Comparison of ENCODE assay signal across 14 cellular contexts in genomic region chr9:123866497-123866896, GRCh38.
DNase-seq lines count a peak whose midpoint lies in the region; ATAC-seq and TF ChIP-seq lines count a peak whose summit lies in the region.
"Had no signal": no experiment of that assay in that cellular context is flagged by ENCODE, and none has a peak within 500 bp of the region (broad histone marks: within the 10 kb centered on the region; RNA-seq: fewer than 3 reads in every experiment).

No MANE protein-coding gene starts in this region.

- POLR2A ChIA-PET in activated CD4-positive, alpha-beta memory T cell treated with anti-CD3 and anti-CD28 coated beads, Interleukin-2, amount 10 ng/mL, durations not matched to agents 7 days and 5 days (lab: Charles Lee): no interaction called here
- POLR2A ChIA-PET in activated CD4-positive, alpha-beta memory T cell treated with anti-CD3 and anti-CD28 coated beads for 36 hours (lab: Charles Lee): no interaction called here
- POLR2A ChIA-PET in PC-3 (lab: Charles Lee; ENCODE audit: unreplicated experiment): no interaction called here

- intact Hi-C loops in activated CD4-positive, alpha-beta memory T cell treated with anti-CD3 and anti-CD28 coated beads for 36 hours (cut with micrococcal nuclease): no loop called here
- intact Hi-C loops in PC-3 (cut with micrococcal nuclease): no loop called here

- H3F3A ChIP-seq in neural progenitor cell (ENCODE audit: low read depth) (peaks cover 66% of the 10 kb centered on the region), PC-3 (ENCODE audit: low read length, unreplicated experiment) (no peaks in the 10 kb centered on the region)

- H3K27me3 ChIP-seq in neural progenitor cell (peaks cover 8% of the 10 kb centered on the region), PC-3 (ENCODE audit: low read length) (no peaks in the 10 kb centered on the region)
- H3K27me3 ChIP-seq: ascending aorta, heart right ventricle had no signal

- H3K36me3 Mint-ChIP-seq in activated CD4-positive, alpha-beta memory T cell treated with anti-CD3 and anti-CD28 coated beads, Interleukin-2, amount 10 ng/mL, durations not matched to agents 7 days and 5 days (ENCODE audit: low read depth): peaks cover 11% of the 10 kb centered on the region
- H3K36me3 Mint-ChIP-seq in activated CD4-positive, alpha-beta memory T cell treated with anti-CD3 and anti-CD28 coated beads for 36 hours: peaks cover 4% of the 10 kb centered on the region
- peaks cover 2% of the 10 kb centered on the region for H3K36me3 Mint-ChIP-seq in neural progenitor cell

- H3K4me2 ChIP-seq in neural progenitor cell: peak overlapping the region; percentile 80
- no peak overlapping the region for H3K4me2 ChIP-seq in PC-3 (ENCODE audit: low read length)

- H3K9me3 ChIP-seq in KOPT-K1 (ENCODE audit: insufficient read depth, low read length, poor library complexity, severe bottlenecking) (no peaks in the 10 kb centered on the region), neural progenitor cell (ENCODE audit: low read depth) (no peaks in the 10 kb centered on the region), PC-3 (ENCODE audit: low read length) (no peaks in the 10 kb centered on the region)
- H3K9me3 ChIP-seq: ascending aorta, heart right ventricle had no signal

- no peaks in the 10 kb centered on the region for H3K27me3 Mint-ChIP-seq in activated CD4-positive, alpha-beta memory T cell treated with anti-CD3 and anti-CD28 coated beads, Interleukin-2, amount 10 ng/mL, durations not matched to agents 7 days and 5 days
- H3K27me3 Mint-ChIP-seq in activated CD4-positive, alpha-beta memory T cell treated with anti-CD3 and anti-CD28 coated beads for 36 hours: no peaks in the 10 kb centered on the region
- H3K27me3 Mint-ChIP-seq in neural progenitor cell (ENCODE audit: insufficient read depth, low read depth): peaks cover 34% of the 10 kb centered on the region

- H4K20me1 ChIP-seq in neural progenitor cell (ENCODE audit: low read depth) (no peaks in the 10 kb centered on the region), PC-3 (ENCODE audit: low read length) (no peaks in the 10 kb centered on the region)

- H2AFZ ChIP-seq in neural progenitor cell (replicated peaks) (no peak overlapping the region), PC-3 (ENCODE audit: low read length) (no peak overlapping the region)

- ATAC-seq in PC-3 (no peak), HG02970 (IDR thresholded peaks at IDR 0.05; ENCODE audit: low FRiP score, unreplicated experiment) (no peak)

- no peak for DNase-seq in activated CD4-positive, alpha-beta memory T cell treated with anti-CD3 and anti-CD28 coated beads, Interleukin-2, amount 10 ng/mL, durations not matched to agents 7 days and 5 days
- no peak for DNase-seq in activated CD4-positive, alpha-beta memory T cell treated with anti-CD3 and anti-CD28 coated beads for 36 hours
- DNase-seq in cardiac fibroblast (ENCODE audit: low read depth in 2 of 2): peak; percentile 40 to 76
- DNase-seq in neural progenitor cell (ENCODE audit: low spot score): no peak
- DNase-seq in AG20443 (ENCODE audit: low spot score): no peak
- no peak for DNase-seq in PC-3
- DNase-seq: H7, heart right ventricle, NCI-H526, SHP77 treated with DMSO at 0.1 percent for 48 hours had no signal

- H3K36me3 ChIP-seq in KOPT-K1 (ENCODE audit: insufficient read depth, low read length) (no peaks in the 10 kb centered on the region), neural progenitor cell (no peaks in the 10 kb centered on the region), PC-3 (ENCODE audit: low read depth, low read length) (no peaks in the 10 kb centered on the region)
- H3K36me3 ChIP-seq: ascending aorta, heart right ventricle had no signal

- BruUV-seq in PC-3 (replicated peaks; lab: Mats Ljungman, UMichigan): no TSS peak

- no peak overlapping the region for H3K4me3 Mint-ChIP-seq in activated CD4-positive, alpha-beta memory T cell treated with anti-CD3 and anti-CD28 coated beads, Interleukin-2, amount 10 ng/mL, durations not matched to agents 7 days and 5 days
- no peak overlapping the region for H3K4me3 Mint-ChIP-seq in activated CD4-positive, alpha-beta memory T cell treated with anti-CD3 and anti-CD28 coated beads for 36 hours
- no peak overlapping the region for H3K4me3 Mint-ChIP-seq in neural progenitor cell
- H3K4me3 Mint-ChIP-seq: type B pancreatic cell had no signal

- H3K27ac Mint-ChIP-seq in activated CD4-positive, alpha-beta memory T cell treated with anti-CD3 and anti-CD28 coated beads, Interleukin-2, amount 10 ng/mL, durations not matched to agents 7 days and 5 days: peak overlapping the region; percentile 24
- H3K27ac Mint-ChIP-seq in activated CD4-positive, alpha-beta memory T cell treated with anti-CD3 and anti-CD28 coated beads for 36 hours: no peak overlapping the region
- H3K27ac Mint-ChIP-seq in neural progenitor cell: no peak overlapping the region
- H3K27ac Mint-ChIP-seq: type B pancreatic cell had no signal

- H3K79me2 ChIP-seq in neural progenitor cell (ENCODE audit: low read depth): peaks cover 42% of the 10 kb centered on the region
- no peaks in the 10 kb centered on the region for H3K79me2 ChIP-seq in PC-3 (ENCODE audit: low read length)

- H3K9me2 ChIP-seq in PC-3 (replicated peaks; ENCODE audit: low read length): no peaks in the 10 kb centered on the region

- no peak overlapping the region for H3K9ac ChIP-seq in neural progenitor cell
- H3K9ac ChIP-seq in PC-3 (ENCODE audit: low read length): no peak overlapping the region

- H3K4me1 ChIP-seq in neural progenitor cell (peaks cover 80% of the 10 kb centered on the region), PC-3 (ENCODE audit: insufficient read depth, low read length) (no peaks in the 10 kb centered on the region)

- H3K27ac ChIP-seq in KOPT-K1 (ENCODE audit: low read depth, low read length, poor library complexity, severe bottlenecking) (peak overlapping the region; percentile 62), neural progenitor cell (no peak overlapping the region), PC-3 (ENCODE audit: low read length) (no peak overlapping the region)
- H3K27ac ChIP-seq: ascending aorta had no signal

- TF ChIP-seq CTCF in cardiac fibroblast (IDR thresholded peaks at IDR 0.05; ENCODE audit: low read depth, low read length): no peak
- TF ChIP-seq CTCF in neural progenitor cell (IDR thresholded peaks at IDR 0.05): no peak
- TF ChIP-seq CTCF in PC-3 (conservative IDR thresholded peaks at IDR 0.05; ENCODE audit: low read depth, low read length): no peak

- H3K4me1 Mint-ChIP-seq in activated CD4-positive, alpha-beta memory T cell treated with anti-CD3 and anti-CD28 coated beads, Interleukin-2, amount 10 ng/mL, durations not matched to agents 7 days and 5 days: peaks cover 31% of the 10 kb centered on the region
- H3K4me1 Mint-ChIP-seq in activated CD4-positive, alpha-beta memory T cell treated with anti-CD3 and anti-CD28 coated beads for 36 hours (ENCODE audit: low read depth): peaks cover 30% of the 10 kb centered on the region
- H3K4me1 Mint-ChIP-seq in neural progenitor cell: peaks cover 36% of the 10 kb centered on the region

- CTCF ChIA-PET in activated CD4-positive, alpha-beta memory T cell treated with anti-CD3 and anti-CD28 coated beads, Interleukin-2, amount 10 ng/mL, durations not matched to agents 7 days and 5 days (lab: Charles Lee): interaction anchor here (1.3 kb wide), 1 partner anchor 326 kb away, joined by 3 read pairs; no protein-coding TSS in a partner anchor
- CTCF ChIA-PET in activated CD4-positive, alpha-beta memory T cell treated with anti-CD3 and anti-CD28 coated beads for 36 hours (lab: Charles Lee): no interaction called here
- CTCF ChIA-PET in PC-3 (lab: Charles Lee): no interaction called here

- no peaks in the 10 kb centered on the region for H3K9me3 Mint-ChIP-seq in activated CD4-positive, alpha-beta memory T cell treated with anti-CD3 and anti-CD28 coated beads, Interleukin-2, amount 10 ng/mL, durations not matched to agents 7 days and 5 days
- H3K9me3 Mint-ChIP-seq in activated CD4-positive, alpha-beta memory T cell treated with anti-CD3 and anti-CD28 coated beads for 36 hours: no peaks in the 10 kb centered on the region
- no peaks in the 10 kb centered on the region for H3K9me3 Mint-ChIP-seq in neural progenitor cell
- H3K9me3 Mint-ChIP-seq: type B pancreatic cell had no signal

- H3K4me3 ChIP-seq in cardiac fibroblast (replicated peaks in 1 of 2; ENCODE audit: low read depth in 2 of 2, low read length in 2 of 2): no peak overlapping the region
- no peak overlapping the region for H3K4me3 ChIP-seq in neural progenitor cell
- H3K4me3 ChIP-seq in PC-3 (ENCODE audit: low read length): no peak overlapping the region
- H3K4me3 ChIP-seq: ascending aorta, heart right ventricle had no signal

Comparison
In these comparisons a context has a peak if more than half of its experiments do, and no peak if none do; other contexts are left out.
1. DNase-seq: peak in cardiac fibroblast (2 of 2); none in activated CD4-positive, alpha-beta memory T cell treated with anti-CD3 and anti-CD28 coated beads, Interleukin-2, amount 10 ng/mL, durations not matched to agents 7 days and 5 days (single experiment), activated CD4-positive, alpha-beta memory T cell treated with anti-CD3 and anti-CD28 coated beads for 36 hours (single experiment), neural progenitor cell (single experiment), AG20443 (single experiment) and PC-3 (single experiment).